33 cellular contexts compared by ENCODE assay signal in the genomic region with DNA sequence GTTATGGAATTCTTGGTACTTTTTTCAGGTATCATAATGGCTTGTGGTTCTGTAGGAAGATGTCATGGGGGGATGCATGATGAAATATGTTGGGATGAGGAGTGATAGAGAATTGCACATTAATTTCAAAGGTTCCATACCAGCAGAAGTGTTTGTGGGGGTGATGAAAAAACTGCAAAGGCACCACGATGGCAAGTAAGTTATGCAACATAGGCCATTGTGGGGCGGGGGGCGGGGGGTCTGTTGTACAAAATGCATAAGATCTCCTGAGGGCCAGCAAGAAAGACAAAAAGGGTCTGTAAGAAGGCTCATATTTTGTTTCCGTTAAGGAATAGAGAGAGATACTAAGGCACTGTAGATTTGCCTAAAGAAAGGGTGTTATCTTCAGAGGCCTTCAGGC. TPM values are rescaled to one million over a fixed set of nuclear protein-coding genes. Genes with fewer than 3 reads are reported as not detected.
"Had no signal": no experiment of that assay in that cellular context is flagged by ENCODE, and none has a peak within 500 bp of the region (broad histone marks: within the 10 kb centered on the region; RNA-seq: fewer than 3 reads in every experiment).

No MANE protein-coding gene starts in this region.

- H3K36me3 Mint-ChIP-seq: activated naive CD8-positive, alpha-beta T cell treated with anti-CD3 and anti-CD28 coated beads for 36 hours had no signal

- H3K27me3 Mint-ChIP-seq: activated T-helper 17 cell treated with anti-CD3 and anti-CD28 coated beads, Interleukin-2, amount 50 U/mL, for 72 hours had no signal

- DNase-seq: activated CD4-positive, alpha-beta T cell treated with anti-CD3 and anti-CD28 coated beads, Interleukin-2, amount 10 ng/mL, durations not matched to agents 24 days and 14 days; activated CD4-positive, alpha-beta T cell treated with anti-CD3 and anti-CD28 coated beads, Interleukin-2, amount 50 U/mL, for 4 hours; activated CD8-positive, alpha-beta T cell treated with anti-CD3 and anti-CD28 coated beads for 36 hours; activated effector memory CD4-positive, alpha-beta T cell treated with anti-CD3 and anti-CD28 coated beads, Interleukin-2, amount 50 U/mL, for 16 hours; activated naive CD4-positive, alpha-beta T cell; activated naive CD4-positive, alpha-beta T cell treated with anti-CD3 and anti-CD28 coated beads, Interleukin-2, amount 50 U/mL, for 16 hours; activated naive CD8-positive, alpha-beta T cell treated with anti-CD3 and anti-CD28 coated beads for 36 hours; activated T-cell treated with anti-CD3 and anti-CD28 coated beads, Interleukin-2, amount 50 U/mL, for 1 hour; activated T-cell treated with anti-CD3 and anti-CD28 coated beads, Interleukin-2, amount 50 U/mL, for 72 hours; amniotic stem cell; aorta; brain microvascular endothelial cell; central memory CD4-positive, alpha-beta T cell; MM.1S; MV-4-11; NCI-H1092; NCI-H1436 treated with DMSO at 0.1 percent for 48 hours; NCI-H1694 treated with DMSO at 0.1 percent for 48 hours; NCI-H2029; NCI-H2171; NCI-H510A; NCI-H526; NCI-H748 treated with DMSO at 0.1 percent for 48 hours; NK-92 treated with Interleukin-12 subunit alpha and Interleukin-12 subunit beta, amount 100 ng/mL, for 24 hours; OCI-M1; Right ventricle myocardium superior; SW 1271; T-helper 1 cell; T-helper 2 cell; T-helper 9 cell had no signal

- H3K27me3 ChIP-seq: brain microvascular endothelial cell had no signal

- H3K27ac Mint-ChIP-seq: activated CD4-positive, alpha-beta T cell treated with anti-CD3 and anti-CD28 coated beads, Interleukin-2, amount 10 ng/mL, durations not matched to agents 24 days and 14 days; activated CD8-positive, alpha-beta T cell treated with anti-CD3 and anti-CD28 coated beads for 36 hours; activated naive CD8-positive, alpha-beta T cell treated with anti-CD3 and anti-CD28 coated beads for 36 hours; activated T-cell treated with anti-CD3 and anti-CD28 coated beads, Interleukin-2, amount 50 U/mL, for 72 hours; activated T-helper 17 cell treated with anti-CD3 and anti-CD28 coated beads, Interleukin-2, amount 50 U/mL, for 72 hours had no signal

- ATAC-seq: activated CD8-positive, alpha-beta T cell treated with anti-CD3 and anti-CD28 coated beads for 36 hours; activated T-cell treated with anti-CD3 and anti-CD28 coated beads, Interleukin-2, amount 50 U/mL, for 72 hours; activated T-helper 17 cell treated with anti-CD3 and anti-CD28 coated beads, Interleukin-2, amount 50 U/mL, for 72 hours had no signal

- H3K4me3 Mint-ChIP-seq: activated CD4-positive, alpha-beta T cell treated with anti-CD3 and anti-CD28 coated beads, Interleukin-2, amount 10 ng/mL, durations not matched to agents 24 days and 14 days; activated CD8-positive, alpha-beta T cell treated with anti-CD3 and anti-CD28 coated beads for 36 hours; activated naive CD8-positive, alpha-beta T cell treated with anti-CD3 and anti-CD28 coated beads for 36 hours; activated T-cell treated with anti-CD3 and anti-CD28 coated beads, Interleukin-2, amount 50 U/mL, for 72 hours; activated T-helper 17 cell treated with anti-CD3 and anti-CD28 coated beads, Interleukin-2, amount 50 U/mL, for 72 hours had no signal

- H3K9me3 Mint-ChIP-seq: activated CD4-positive, alpha-beta T cell treated with anti-CD3 and anti-CD28 coated beads, Interleukin-2, amount 10 ng/mL, durations not matched to agents 24 days and 14 days; activated CD8-positive, alpha-beta T cell treated with anti-CD3 and anti-CD28 coated beads for 36 hours; activated naive CD8-positive, alpha-beta T cell treated with anti-CD3 and anti-CD28 coated beads for 36 hours; activated T-cell treated with anti-CD3 and anti-CD28 coated beads, Interleukin-2, amount 50 U/mL, for 72 hours; activated T-helper 17 cell treated with anti-CD3 and anti-CD28 coated beads, Interleukin-2, amount 50 U/mL, for 72 hours had no signal

- H3K36me3 ChIP-seq: brain microvascular endothelial cell had no signal

- H3K27ac ChIP-seq: brain microvascular endothelial cell, VCaP had no signal

RNA-seq across cellular contexts. Expression of gene PLEKHG1, which starts 26.2 kb away (rescaled TPM):
- total RNA-seq: LHCN-M2 had no signal
